18 cellular contexts compared by ENCODE assay signal in the genomic region with DNA sequence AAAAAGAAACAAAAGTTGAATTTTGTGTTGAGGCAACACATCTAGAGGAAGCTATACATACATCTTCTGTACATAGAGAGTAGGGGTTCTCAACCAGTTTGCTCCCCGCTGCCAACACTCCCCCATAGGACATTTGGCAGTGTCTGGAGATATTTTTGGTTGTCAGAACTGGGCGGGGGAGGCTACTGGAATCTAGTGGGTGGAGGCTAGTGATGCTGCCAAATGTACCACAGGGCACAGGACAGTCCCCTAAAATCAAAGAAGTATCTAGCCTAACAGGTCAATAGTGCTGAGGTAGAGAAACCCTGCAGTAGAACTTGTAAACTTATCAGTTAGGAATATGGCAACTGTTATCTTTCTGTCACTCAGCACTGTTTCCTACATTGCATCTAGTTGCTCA. TPM values are rescaled to one million over a fixed set of nuclear protein-coding genes. Genes with fewer than 3 reads are reported as not detected.
DNase-seq lines count a peak whose midpoint lies in the region; ATAC-seq and TF ChIP-seq lines count a peak whose summit lies in the region.
"Had no signal": no experiment of that assay in that cellular context is flagged by ENCODE, and none has a peak within 500 bp of the region (broad histone marks: within the 10 kb centered on the region; RNA-seq: fewer than 3 reads in every experiment).

No MANE protein-coding gene starts in this region.

- H3K36me3 Mint-ChIP-seq in activated naive CD4-positive, alpha-beta T cell treated with anti-CD3 and anti-CD28 coated beads for 36 hours (ENCODE audit: low read depth) = no peaks in the 10 kb centered on the region
- peaks cover 5% of the 10 kb centered on the region in 2 donors for H3K36me3 Mint-ChIP-seq in stimulated activated naive B cell treated with anti-CD40 and anti-IgM and Interleukin-4, amounts not matched to agents 10 μg/mL and 1 μg/mL and 100 μg/mL, for 72 hours

- no peaks in the 10 kb centered on the region for H3K9me3 ChIP-seq in right cardiac atrium (ENCODE audit: control insufficient read depth, low read length)
- H3K9me3 ChIP-seq: A549, Caco-2 had no signal

- no peaks in the 10 kb centered on the region for H3K4me1 Mint-ChIP-seq in activated naive CD4-positive, alpha-beta T cell treated with anti-CD3 and anti-CD28 coated beads for 36 hours (ENCODE audit: low read depth)
- peaks cover 19 to 35% of the 10 kb centered on the region in 2 donors for H3K4me1 Mint-ChIP-seq in stimulated activated naive B cell treated with anti-CD40 and anti-IgM and Interleukin-4, amounts not matched to agents 10 μg/mL and 1 μg/mL and 100 μg/mL, for 72 hours
- H3K4me1 Mint-ChIP-seq: IgD-negative memory B cell had no signal

- H3K9me3 Mint-ChIP-seq in activated naive CD4-positive, alpha-beta T cell treated with anti-CD3 and anti-CD28 coated beads for 36 hours = peaks cover 5% of the 10 kb centered on the region
- peaks cover 11 to 14% of the 10 kb centered on the region in 2 donors for H3K9me3 Mint-ChIP-seq in stimulated activated naive B cell treated with anti-CD40 and anti-IgM and Interleukin-4, amounts not matched to agents 10 μg/mL and 1 μg/mL and 100 μg/mL, for 72 hours

- ATAC-seq in Right ventricle myocardium inferior (peak; percentile 74), left cardiac atrium (peak; percentile 53 to 75), right cardiac atrium (peak; percentile 56 to 64), sciatic nerve (no peak)
- no peak for ATAC-seq in stimulated activated naive B cell treated with anti-CD40 and anti-IgM and Interleukin-4, amounts not matched to agents 10 μg/mL and 1 μg/mL and 100 μg/mL, for 72 hours (replicated peaks)
- ATAC-seq: A549, HepG2 had no signal

- in situ Hi-C loops in GM13976 (cut with MboI; ENCODE audit: low sequenced_read_pairs, unreplicated experiment) = no loop called here

- WGBS in right cardiac atrium = 52% methylated on average over 2 of the region's 2 CpGs

- CTCF ChIA-PET in activated naive CD4-positive, alpha-beta T cell treated with anti-CD3 and anti-CD28 coated beads for 36 hours (lab: Charles Lee) = no interaction called here

- H3K4me1 ChIP-seq in right cardiac atrium (ENCODE audit: control insufficient read depth, insufficient read depth, low read length) = no peaks in the 10 kb centered on the region
- H3K4me1 ChIP-seq: A549, Caco-2 had no signal

- DNase-seq in Right ventricle myocardium inferior (ENCODE audit: missing footprints) (no peak), cardiac septum (ENCODE audit: low spot score) (no peak), left cardiac atrium (no peak), right cardiac atrium (no peak), sciatic nerve (ENCODE audit: low spot score) (no peak), GM13976 (ENCODE audit: low spot score) (no peak)
- no peak for DNase-seq in activated naive CD4-positive, alpha-beta T cell treated with anti-CD3 and anti-CD28 coated beads for 36 hours
- no peak for DNase-seq in stimulated activated naive B cell treated with anti-CD40 and anti-IgM and Interleukin-4, amounts not matched to agents 10 μg/mL and 1 μg/mL and 100 μg/mL, for 72 hours
- DNase-seq: AML-193; Caco-2; CD4-positive, alpha-beta T cell; GOT3; H7 had no signal

- TF ChIP-seq CTCF in GM13976 (IDR thresholded peaks at IDR 0.05; ENCODE audit: borderline replicate concordance, control extremely low read depth, extremely low read depth, insufficient read depth, missing control alignments) = no peak

- no peaks in the 10 kb centered on the region for H3K27me3 ChIP-seq in right cardiac atrium (ENCODE audit: control insufficient read depth, insufficient read depth)

- intact Hi-C loops in Right ventricle myocardium inferior (cut with DNase I) (no loop called here), cardiac septum (cut with DNase I) (no loop called here), left cardiac atrium (cut with DNase I) (no loop called here), right cardiac atrium (cut with DNase I) (no loop called here), sciatic nerve (cut with DNase I) (no loop called here)
- intact Hi-C loops in activated naive CD4-positive, alpha-beta T cell treated with anti-CD3 and anti-CD28 coated beads for 36 hours (cut with micrococcal nuclease) = no loop called here

- no peak overlapping the region for H3K27ac ChIP-seq in right cardiac atrium (ENCODE audit: low read length)
- H3K27ac ChIP-seq: 22Rv1, A549, C4-2B had no signal

- no peak overlapping the region for H3K4me3 Mint-ChIP-seq in activated naive CD4-positive, alpha-beta T cell treated with anti-CD3 and anti-CD28 coated beads for 36 hours
- H3K4me3 Mint-ChIP-seq in stimulated activated naive B cell treated with anti-CD40 and anti-IgM and Interleukin-4, amounts not matched to agents 10 μg/mL and 1 μg/mL and 100 μg/mL, for 72 hours = no peak overlapping the region
- H3K4me3 Mint-ChIP-seq: CD4-positive, alpha-beta T cell; IgD-negative memory B cell had no signal

- no peak overlapping the region for H3K4me3 ChIP-seq in right cardiac atrium (ENCODE audit: low read length)
- H3K4me3 ChIP-seq: A549 had no signal

- peaks cover 18% of the 10 kb centered on the region for H3K27me3 Mint-ChIP-seq in activated naive CD4-positive, alpha-beta T cell treated with anti-CD3 and anti-CD28 coated beads for 36 hours (ENCODE audit: low read depth)
- peaks cover 0 to 4% of the 10 kb centered on the region in 2 donors for H3K27me3 Mint-ChIP-seq in stimulated activated naive B cell treated with anti-CD40 and anti-IgM and Interleukin-4, amounts not matched to agents 10 μg/mL and 1 μg/mL and 100 μg/mL, for 72 hours

- no peak overlapping the region for H3K27ac Mint-ChIP-seq in activated naive CD4-positive, alpha-beta T cell treated with anti-CD3 and anti-CD28 coated beads for 36 hours
- no peak overlapping the region for H3K27ac Mint-ChIP-seq in stimulated activated naive B cell treated with anti-CD40 and anti-IgM and Interleukin-4, amounts not matched to agents 10 μg/mL and 1 μg/mL and 100 μg/mL, for 72 hours
- H3K27ac Mint-ChIP-seq: CD4-positive, alpha-beta T cell; IgD-negative memory B cell had no signal

RNA-seq across cellular contexts. Expression of a gene that starts 21.3 kb away (rescaled TPM):
- 69.1 TPM for total RNA-seq in Right ventricle myocardium inferior
- total RNA-seq in cardiac septum = 78.7 TPM
- total RNA-seq in left cardiac atrium = 10 to 100 TPM; 30.2 to 31.1 TPM
- 10 to 100 TPM; 34.9 to 56.0 (median 42.2) TPM for total RNA-seq in right cardiac atrium
- polyA plus RNA-seq in right cardiac atrium = 17.0 TPM
- under 1 TPM; 0.10 to 0.42 TPM for total RNA-seq in activated naive CD4-positive, alpha-beta T cell treated with anti-CD3 and anti-CD28 coated beads for 36 hours
- 9.4 TPM for total RNA-seq in sciatic nerve
- polyA plus RNA-seq: HepG2, IgD-negative memory B cell had no signal

Comparison
In these comparisons a context has a peak if more than half of its experiments do, and no peak if none do; other contexts are left out.
1. ATAC-seq: peak in Right ventricle myocardium inferior (single experiment), left cardiac atrium (2 of 2) and right cardiac atrium (2 of 2); none in stimulated activated naive B cell treated with anti-CD40 and anti-IgM and Interleukin-4, amounts not matched to agents 10 μg/mL and 1 μg/mL and 100 μg/mL, for 72 hours (0 of 2) and sciatic nerve (single experiment).